Comparison of ENCODE assay signal across 21 cellular contexts in genomic region chr4:19381068-19381467, GRCh38.
DNase-seq lines count a peak whose midpoint lies in the region; ATAC-seq and TF ChIP-seq lines count a peak whose summit lies in the region.
"Had no signal": no experiment of that assay in that cellular context is flagged by ENCODE, and none has a peak within 500 bp of the region (broad histone marks: within the 10 kb centered on the region; RNA-seq: fewer than 3 reads in every experiment).

No MANE protein-coding gene starts in this region.

- no peak for TF ChIP-seq POLR2A in heart left ventricle (IDR thresholded peaks at IDR 0.05)

- no peaks in the 10 kb centered on the region for H3K27me3 ChIP-seq in heart left ventricle
- H3K27me3 ChIP-seq: adrenal gland, tibial artery had no signal

- DNase-seq in A172 (ENCODE audit: low spot score), result peak; percentile 54
- DNase-seq in HCEC 1CT, result peak; percentile 77
- DNase-seq in amniotic epithelial cell (ENCODE audit: low read depth), result peak; percentile 80
- DNase-seq in fibroblast of villous mesenchyme (ENCODE audit: low read depth), result peak; percentile 72
- no peak for DNase-seq in heart left ventricle
- no peak for DNase-seq in posterior vena cava (ENCODE audit: low spot score)
- DNase-seq in NK-92 treated with Interleukin-12 subunit alpha and Interleukin-12 subunit beta, amount 100 ng/mL, for 24 hours (lab: John Stamatoyannopoulos, UW), result no peak
- DNase-seq: 8988T; activated CD8-positive, alpha-beta T cell treated with anti-CD3 and anti-CD28 coated beads for 36 hours; adrenal gland; COR-L47; hippocampal formation; left colon; mucosa of descending colon; NCI-H1417 treated with DMSO at 0.1 percent for 48 hours; NCI-H446 treated with DMSO at 0.1 percent for 48 hours; tibial artery had no signal

- no peaks in the 10 kb centered on the region for H3K9me3 ChIP-seq in heart left ventricle
- H3K9me3 ChIP-seq: adrenal gland, mucosa of descending colon, tibial artery had no signal

- intact Hi-C loops in heart left ventricle (cut with DNase I) (no loop called here), posterior vena cava (cut with DNase I) (no loop called here)

- no peak overlapping the region for H3K27ac ChIP-seq in heart left ventricle
- H3K27ac ChIP-seq: adrenal gland, tibial artery had no signal

- no peaks in the 10 kb centered on the region for H3K4me1 ChIP-seq in heart left ventricle
- H3K4me1 ChIP-seq: adrenal gland, tibial artery had no signal

- H3K4me3 ChIP-seq in fibroblast of villous mesenchyme (ENCODE audit: low read depth, low read length) (no peak overlapping the region), heart left ventricle (no peak overlapping the region)
- H3K4me3 ChIP-seq: adrenal gland, mucosa of descending colon, smooth muscle cell, tibial artery had no signal

- TF ChIP-seq CTCF in fibroblast of villous mesenchyme (IDR thresholded peaks at IDR 0.05; ENCODE audit: insufficient read depth, low read depth, low read length) (no peak), heart left ventricle (IDR thresholded peaks at IDR 0.05) (no peak)

- WGBS in heart left ventricle, 4 donors, result 92 to 95% (median 94%) methylated on average over 1 of the region's 1 CpG

- no peaks in the 10 kb centered on the region for H3K36me3 ChIP-seq in heart left ventricle
- H3K36me3 ChIP-seq: adrenal gland, tibial artery had no signal

- ATAC-seq in heart left ventricle (no peak), HG02798 (IDR thresholded peaks at IDR 0.05; ENCODE audit: poor library complexity, unreplicated experiment) (no peak)
- ATAC-seq: activated CD8-positive, alpha-beta T cell treated with anti-CD3 and anti-CD28 coated beads for 36 hours; activated T-helper 17 cell treated with anti-CD3 and anti-CD28 coated beads, Interleukin-2, amount 50 U/mL, for 72 hours; left colon; mucosa of descending colon; stimulated activated effector memory CD8-positive, alpha-beta T cell treated with anti-CD3 and anti-CD28 coated beads, Interleukin-12 subunit alpha, Interleukin-12 subunit beta, amount 100 ng/mL, for 72 hours had no signal

Comparison
In these comparisons a context has a peak if more than half of its experiments do, and no peak if none do; other contexts are left out.
1. DNase-seq: peak in A172 (single experiment), HCEC 1CT (single experiment), amniotic epithelial cell (single experiment) and fibroblast of villous mesenchyme (single experiment); none in heart left ventricle (0 of 5), posterior vena cava (single experiment) and NK-92 treated with Interleukin-12 subunit alpha and Interleukin-12 subunit beta, amount 100 ng/mL, for 24 hours (single experiment).